In the genomic region with DNA sequence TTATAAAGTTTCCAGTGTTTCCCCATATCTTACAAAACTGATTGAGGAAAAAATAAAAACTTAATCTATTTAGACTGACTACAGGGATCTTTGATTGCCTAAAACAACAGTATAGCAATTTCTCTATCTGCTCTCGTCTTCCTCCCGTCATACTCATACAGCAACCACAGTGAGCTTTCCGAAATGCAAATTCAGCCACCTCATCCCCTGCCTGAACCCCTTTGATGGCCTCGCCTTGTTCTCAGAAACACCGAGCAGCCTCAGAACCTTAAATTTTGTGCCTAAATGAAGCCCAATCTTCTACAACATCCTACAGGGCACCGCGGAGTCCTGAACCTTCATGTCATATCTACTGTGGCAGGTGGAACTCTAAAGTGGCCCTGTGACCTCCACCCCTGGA, we compare ENCODE assay signal across 3 cellular contexts.
"Had no signal": no experiment of that assay in that cellular context is flagged by ENCODE, and none has a peak within 500 bp of the region (broad histone marks: within the 10 kb centered on the region; RNA-seq: fewer than 3 reads in every experiment).

No MANE protein-coding gene starts in this region.

- H3K4me3 ChIP-seq: GM12878 had no signal

- ATAC-seq: GM12878 had no signal

- DNase-seq: GDM1, GF-D8 had no signal
